Comparison of ENCODE assay signal across 8 cellular contexts in the genomic region with DNA sequence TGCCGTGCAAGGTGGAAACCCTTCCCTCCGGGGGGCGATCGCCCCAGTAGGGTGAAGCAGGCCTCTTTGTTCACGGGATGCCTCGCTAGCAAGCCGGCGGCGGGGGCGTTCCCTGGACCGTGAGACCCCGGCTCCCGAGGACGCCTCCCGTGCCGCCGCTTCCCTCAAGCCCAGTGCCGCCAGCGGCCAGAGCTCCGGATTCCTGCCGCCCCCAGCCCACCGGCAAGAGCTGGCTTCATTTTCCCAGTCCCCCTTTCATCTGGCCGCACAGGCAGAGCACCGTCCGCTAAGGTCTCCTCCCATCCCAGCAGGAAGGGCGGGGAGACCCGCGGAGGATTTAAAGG. TPM values are rescaled to one million over a fixed set of nuclear protein-coding genes. Genes with fewer than 3 reads are reported as not detected.
DNase-seq lines count a peak whose midpoint lies in the region; ATAC-seq and TF ChIP-seq lines count a peak whose summit lies in the region.

No MANE protein-coding gene starts in this region.

- peak overlapping the region; percentile 81 to 85 for H3K27ac Mint-ChIP-seq in effector memory CD8-positive, alpha-beta T cell

- peak overlapping the region; percentile 99 for H3K9ac ChIP-seq in neural cell (ENCODE audit: low read length)

- peak; percentile 58 for TF ChIP-seq RAD21 in neural cell (conservative IDR thresholded peaks at IDR 0.05)

- no peaks in the 10 kb centered on the region for H3K9me3 Mint-ChIP-seq in effector memory CD8-positive, alpha-beta T cell

- ATAC-seq in HG03521 (IDR thresholded peaks at IDR 0.05; ENCODE audit: unreplicated experiment) (peak; percentile 19), HG03469 (IDR thresholded peaks at IDR 0.05; ENCODE audit: unreplicated experiment) (no peak)
- ATAC-seq in effector memory CD8-positive, alpha-beta T cell (replicated peaks): peak; percentile 40

- peaks cover 7% of the 10 kb centered on the region for H3K79me2 ChIP-seq in neural cell (replicated peaks; ENCODE audit: insufficient read depth, low read length)

- H3K36me3 Mint-ChIP-seq in effector memory CD8-positive, alpha-beta T cell (ENCODE audit: insufficient read depth): peaks cover 20% of the 10 kb centered on the region

- H3F3A ChIP-seq in neural cell (ENCODE audit: insufficient read depth, low read length, poor library complexity, severe bottlenecking): peaks cover 9% of the 10 kb centered on the region

- H2AFZ ChIP-seq in neural cell (ENCODE audit: low read depth, low read length): peak overlapping the region; percentile 84

- peak overlapping the region; percentile 93 for H3K4me2 ChIP-seq in neural cell (ENCODE audit: low read length)

- no peaks in the 10 kb centered on the region for H4K20me1 ChIP-seq in neural cell (ENCODE audit: insufficient read depth)

- peaks cover 5 to 20% of the 10 kb centered on the region in 2 donors for H3K27me3 Mint-ChIP-seq in effector memory CD8-positive, alpha-beta T cell

- H3K4me1 Mint-ChIP-seq in effector memory CD8-positive, alpha-beta T cell (ENCODE audit: low read depth in 2 of 2): peaks cover 22 to 38% of the 10 kb centered on the region in 2 donors

- peak overlapping the region; percentile 79 to 85 for H3K4me3 Mint-ChIP-seq in effector memory CD8-positive, alpha-beta T cell

- peak; percentile 65 for TF ChIP-seq CTCF in neural cell (IDR thresholded peaks at IDR 0.05; ENCODE audit: poor library complexity, severe bottlenecking)

- peak overlapping the region; percentile 93 for H3K4me3 ChIP-seq in neural cell (ENCODE audit: low read length)

- no peaks in the 10 kb centered on the region for H3K36me3 ChIP-seq in neural cell (ENCODE audit: insufficient read depth, low read length)

- no peaks in the 10 kb centered on the region for H3K9me2 ChIP-seq in neural cell (ENCODE audit: insufficient read depth, low read length)

- peak overlapping the region; percentile 94 for H3K27ac ChIP-seq in neural cell (ENCODE audit: low read length)

- H3K9me3 ChIP-seq in neural cell (ENCODE audit: low read length): no peaks in the 10 kb centered on the region

- TF ChIP-seq EP300 in neural cell (conservative IDR thresholded peaks at IDR 0.05; ENCODE audit: poor library complexity, severe bottlenecking): peak; percentile 54

- H3K27me3 ChIP-seq in neural cell (ENCODE audit: insufficient read depth, low read depth, low read length): no peaks in the 10 kb centered on the region

- DNase-seq in NCI-H82 (lab: John Stamatoyannopoulos, UW): peak; percentile 86
- DNase-seq in NCI-H82 treated with DMSO at 0.1 percent for 48 hours (lab: John Stamatoyannopoulos, UW; ENCODE audit: unreplicated experiment): no peak
- DNase-seq in activated CD4-positive, alpha-beta T cell treated with anti-CD3 and anti-CD28 coated beads, Interleukin-2, amount 50 U/mL, for 4 hours: peak; percentile 19 to 35
- peak; percentile 37 to 47 (median 46) for DNase-seq in effector memory CD8-positive, alpha-beta T cell
- DNase-seq in SKM-1 treated with dmso at 0.1 percent for 144 hours (lab: John Stamatoyannopoulos, UW; ENCODE audit: unreplicated experiment): no peak

TF ChIP-seq in neural cell, 6 proteins besides CTCF, POLR2A, EP300 and RAD21:
- TF ChIP-seq, protein P1, sequence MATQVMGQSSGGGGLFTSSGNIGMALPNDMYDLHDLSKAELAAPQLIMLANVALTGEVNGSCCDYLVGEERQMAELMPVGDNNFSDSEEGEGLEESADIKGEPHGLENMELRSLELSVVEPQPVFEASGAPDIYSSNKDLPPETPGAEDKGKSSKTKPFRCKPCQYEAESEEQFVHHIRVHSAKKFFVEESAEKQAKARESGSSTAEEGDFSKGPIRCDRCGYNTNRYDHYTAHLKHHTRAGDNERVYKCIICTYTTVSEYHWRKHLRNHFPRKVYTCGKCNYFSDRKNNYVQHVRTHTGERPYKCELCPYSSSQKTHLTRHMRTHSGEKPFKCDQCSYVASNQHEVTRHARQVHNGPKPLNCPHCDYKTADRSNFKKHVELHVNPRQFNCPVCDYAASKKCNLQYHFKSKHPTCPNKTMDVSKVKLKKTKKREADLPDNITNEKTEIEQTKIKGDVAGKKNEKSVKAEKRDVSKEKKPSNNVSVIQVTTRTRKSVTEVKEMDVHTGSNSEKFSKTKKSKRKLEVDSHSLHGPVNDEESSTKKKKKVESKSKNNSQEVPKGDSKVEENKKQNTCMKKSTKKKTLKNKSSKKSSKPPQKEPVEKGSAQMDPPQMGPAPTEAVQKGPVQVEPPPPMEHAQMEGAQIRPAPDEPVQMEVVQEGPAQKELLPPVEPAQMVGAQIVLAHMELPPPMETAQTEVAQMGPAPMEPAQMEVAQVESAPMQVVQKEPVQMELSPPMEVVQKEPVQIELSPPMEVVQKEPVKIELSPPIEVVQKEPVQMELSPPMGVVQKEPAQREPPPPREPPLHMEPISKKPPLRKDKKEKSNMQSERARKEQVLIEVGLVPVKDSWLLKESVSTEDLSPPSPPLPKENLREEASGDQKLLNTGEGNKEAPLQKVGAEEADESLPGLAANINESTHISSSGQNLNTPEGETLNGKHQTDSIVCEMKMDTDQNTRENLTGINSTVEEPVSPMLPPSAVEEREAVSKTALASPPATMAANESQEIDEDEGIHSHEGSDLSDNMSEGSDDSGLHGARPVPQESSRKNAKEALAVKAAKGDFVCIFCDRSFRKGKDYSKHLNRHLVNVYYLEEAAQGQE (IDR thresholded peaks at IDR 0.05; ENCODE audit: borderline replicate concordance): peak; percentile 79
- TF ChIP-seq SMC3 (conservative IDR thresholded peaks at IDR 0.05; ENCODE audit: poor library complexity) (no peak), MXI1 (conservative IDR thresholded peaks at IDR 0.05; ENCODE audit: poor library complexity, severe bottlenecking) (peak; percentile 35), TAF1 (IDR thresholded peaks at IDR 0.05; ENCODE audit: low read depth) (peak; percentile 83), EZH2 (IDR thresholded peaks at IDR 0.05; ENCODE audit: borderline replicate concordance, insufficient read depth, low read length, poor library complexity, severe bottlenecking) (no peak), POLR2AphosphoS5 (IDR thresholded peaks at IDR 0.05) (no peak)

RNA-seq across cellular contexts. Expression of gene IER5, which starts 16.3 kb away (rescaled TPM):
- 8.4 and 8.9 TPM in 2 replicates for polyA plus RNA-seq in neural cell
- polyA minus RNA-seq in neural cell: 17.7 and 22.2 TPM in 2 replicates

Comparison
In these comparisons a context has a peak if more than half of its experiments do, and no peak if none do; other contexts are left out.
1. DNase-seq: peak in NCI-H82 (single experiment), activated CD4-positive, alpha-beta T cell treated with anti-CD3 and anti-CD28 coated beads, Interleukin-2, amount 50 U/mL, for 4 hours (2 of 2) and effector memory CD8-positive, alpha-beta T cell (3 of 3); none in NCI-H82 treated with DMSO at 0.1 percent for 48 hours (single experiment) and SKM-1 treated with dmso at 0.1 percent for 144 hours (single experiment).